In genomic region chr9:133515240-133515610, GRCh38 we compare ENCODE assay signal across 30 cellular contexts. TPM values are rescaled to one million over a fixed set of nuclear protein-coding genes. Genes with fewer than 3 reads are reported as not detected.
"Had no signal": no experiment of that assay in that cellular context is flagged by ENCODE, and none has a peak within 500 bp of the region (broad histone marks: within the 10 kb centered on the region; RNA-seq: fewer than 3 reads in every experiment).

No MANE protein-coding gene starts in this region.

- DNase-seq: activated B cell treated with CpG ODN at 0.5 μM for 24 hours; activated CD4-positive, alpha-beta memory T cell treated with anti-CD3 and anti-CD28 coated beads for 36 hours; activated CD4-positive, alpha-beta T cell treated with anti-CD3 and anti-CD28 coated beads for 4 hours; activated CD4-positive, alpha-beta T cell treated with anti-CD3 and anti-CD28 coated beads, Interleukin-2, amount 50 U/mL, for 1 hour; activated CD4-positive, CD25-positive, alpha-beta regulatory T cell treated with anti-CD3 and anti-CD28 coated beads, Interleukin-2, amount 50 U/mL, for 72 hours; activated CD8-positive, alpha-beta memory T cell treated with anti-CD3 and anti-CD28 coated beads, Interleukin-2, amount 50 U/mL, for 4 hours; activated naive CD4-positive, alpha-beta T cell treated with anti-CD3 and anti-CD28 coated beads, Interleukin-2, amount 10 ng/mL, durations not matched to agents 7 days and 5 days; activated naive CD8-positive, alpha-beta T cell treated with anti-CD3 and anti-CD28 coated beads, Interleukin-2, amount 50 U/mL, for 24 hours; activated T-cell treated with anti-CD3 and anti-CD28 coated beads for 4 hours; activated T-cell treated with anti-CD3 and anti-CD28 coated beads, Interleukin-2, amount 50 U/mL, for 4 hours; Karpas-422; KBM-7; MG63; NCI-H1048; NCI-H1436; NCI-H1694; NCI-H1930; NCI-H2081 treated with DMSO at 0.1 percent for 48 hours; NCI-H345; NCI-H524 treated with DMSO at 0.1 percent for 48 hours; SW 1271; T-helper 1 cell; T-helper 2 cell; T-helper 9 cell had no signal

- H3K36me3 ChIP-seq: MG63 had no signal

- H3K27me3 ChIP-seq: MG63 had no signal

- H3K27ac ChIP-seq: VCaP had no signal

- H3K4me3 ChIP-seq: MG63 had no signal

- H3K9me3 ChIP-seq: MG63 had no signal

- ATAC-seq: activated naive CD8-positive, alpha-beta T cell treated with anti-CD3 and anti-CD28 coated beads, Interleukin-2, amount 50 U/mL, for 24 hours; activated T-cell treated with anti-CD3 and anti-CD28 coated beads, Interleukin-2, amount 50 U/mL, for 4 hours; Panc1 had no signal

RNA-seq across cellular contexts. Expression of gene MYMK, which starts 9.5 kb away (rescaled TPM):
- total RNA-seq: activated B cell treated with CpG ODN at 0.5 μM for 24 hours; activated CD4-positive, alpha-beta memory T cell treated with anti-CD3 and anti-CD28 coated beads for 36 hours; activated T-cell treated with anti-CD3 and anti-CD28 coated beads, Interleukin-2, amount 50 U/mL, for 4 hours; activated T-helper 1 cell treated with anti-CD3 and anti-CD28 coated beads, Interleukin-12 subunit alpha, Interleukin-12 subunit beta, Interleukin-2, Interleukin-4 antibody, amounts not matched to agents 30 ng/mL and 10 ng/mL and 1 ng/mL, durations not matched to agents 14 hours and 24 hours and 36 hours; bronchial epithelial cell; NCI-H460; RPMI7951 had no signal

RNA-seq across cellular contexts. Expression of gene ADAMTSL2, which starts 19.3 kb away (rescaled TPM):
- total RNA-seq: activated B cell treated with CpG ODN at 0.5 μM for 24 hours; activated T-helper 1 cell treated with anti-CD3 and anti-CD28 coated beads, Interleukin-12 subunit alpha, Interleukin-12 subunit beta, Interleukin-2, Interleukin-4 antibody, amounts not matched to agents 30 ng/mL and 10 ng/mL and 1 ng/mL, durations not matched to agents 14 hours and 24 hours and 36 hours; bronchial epithelial cell; NCI-H460 had no signal
